In genomic region chr15:59074607-59075006, GRCh38 we compare ENCODE assay signal across 21 cellular contexts. TPM values are rescaled to one million over a fixed set of nuclear protein-coding genes. Genes with fewer than 3 reads are reported as not detected.
DNase-seq lines count a peak whose midpoint lies in the region; ATAC-seq, FAIRE-seq and TF ChIP-seq lines count a peak whose summit lies in the region.
"Had no signal": no experiment of that assay in that cellular context is flagged by ENCODE, and none has a peak within 500 bp of the region (broad histone marks: within the 10 kb centered on the region; RNA-seq: fewer than 3 reads in every experiment).

No MANE protein-coding gene starts in this region.

- H3K36me3 ChIP-seq in hepatocyte (replicated peaks; ENCODE audit: insufficient read depth, low read depth) (peaks cover 6% of the 10 kb centered on the region), BE2C (peaks cover 26% of the 10 kb centered on the region)

- no peaks in the 10 kb centered on the region for H3K79me2 ChIP-seq in hepatocyte

- TF ChIP-seq CTCF in hepatocyte (IDR thresholded peaks at IDR 0.05; ENCODE audit: poor library complexity) (no peak), BE2C (IDR thresholded peaks at IDR 0.05; ENCODE audit: low read depth, low read length) (no peak)

- H4K20me1 ChIP-seq in hepatocyte (ENCODE audit: insufficient read depth, poor library complexity, severe bottlenecking) = no peaks in the 10 kb centered on the region

- no peaks in the 10 kb centered on the region for H3K27me3 Mint-ChIP-seq in activated CD4-positive, alpha-beta T cell treated with anti-CD3 and anti-CD28 coated beads, Interleukin-2, amount 10 ng/mL, durations not matched to agents 7 days and 5 days
- H3K27me3 Mint-ChIP-seq in activated CD4-positive, alpha-beta memory T cell treated with anti-CD3 and anti-CD28 coated beads, Interleukin-2, amount 10 ng/mL, durations not matched to agents 7 days and 5 days = no peaks in the 10 kb centered on the region
- H3K27me3 Mint-ChIP-seq in naive B cell = no peaks in the 10 kb centered on the region

- CTCF ChIA-PET in activated CD4-positive, alpha-beta T cell treated with anti-CD3 and anti-CD28 coated beads, Interleukin-2, amount 10 ng/mL, durations not matched to agents 7 days and 5 days (lab: Charles Lee) = interaction anchor here (0.6 kb wide), 1 partner anchor 443 kb away, joined by 4 read pairs; no protein-coding TSS in a partner anchor
- CTCF ChIA-PET in activated CD4-positive, alpha-beta memory T cell treated with anti-CD3 and anti-CD28 coated beads, Interleukin-2, amount 10 ng/mL, durations not matched to agents 7 days and 5 days (lab: Charles Lee) = no interaction called here

- no peak overlapping the region for H3K4me2 ChIP-seq in hepatocyte
- H3K4me2 ChIP-seq: A549; BLaER1 treated with 17β-estradiol and CSF1 and Interleukin-3, amounts not matched to agents 10 nM and 100 nM had no signal

- H3K4me1 ChIP-seq in hepatocyte (ENCODE audit: insufficient read depth) = no peaks in the 10 kb centered on the region
- no peaks in the 10 kb centered on the region for H3K4me1 ChIP-seq in BE2C
- H3K4me1 ChIP-seq: A549; BLaER1 treated with 17β-estradiol and CSF1 and Interleukin-3, amounts not matched to agents 10 nM and 100 nM; body of pancreas; spleen had no signal

- H3K4me1 Mint-ChIP-seq in activated CD4-positive, alpha-beta T cell treated with anti-CD3 and anti-CD28 coated beads, Interleukin-2, amount 10 ng/mL, durations not matched to agents 7 days and 5 days = peaks cover 15% of the 10 kb centered on the region
- peaks cover 17% of the 10 kb centered on the region for H3K4me1 Mint-ChIP-seq in activated CD4-positive, alpha-beta memory T cell treated with anti-CD3 and anti-CD28 coated beads, Interleukin-2, amount 10 ng/mL, durations not matched to agents 7 days and 5 days
- peaks cover 0 to 7% (median 2%) of the 10 kb centered on the region in 3 donors for H3K4me1 Mint-ChIP-seq in naive B cell

- peaks cover 4% of the 10 kb centered on the region for H3K9me3 Mint-ChIP-seq in activated CD4-positive, alpha-beta T cell treated with anti-CD3 and anti-CD28 coated beads, Interleukin-2, amount 10 ng/mL, durations not matched to agents 7 days and 5 days
- no peaks in the 10 kb centered on the region for H3K9me3 Mint-ChIP-seq in activated CD4-positive, alpha-beta memory T cell treated with anti-CD3 and anti-CD28 coated beads, Interleukin-2, amount 10 ng/mL, durations not matched to agents 7 days and 5 days
- H3K9me3 Mint-ChIP-seq in naive B cell = no peaks in the 10 kb centered on the region

- H3K9me3 ChIP-seq in hepatocyte (ENCODE audit: low read depth) (no peaks in the 10 kb centered on the region), BE2C (no peaks in the 10 kb centered on the region; the same call in 1 of the 2 replicates)
- H3K9me3 ChIP-seq: A549, body of pancreas, spleen had no signal

- H2AFZ ChIP-seq in hepatocyte = no peak overlapping the region

- no peak overlapping the region for H3K4me3 Mint-ChIP-seq in activated CD4-positive, alpha-beta T cell treated with anti-CD3 and anti-CD28 coated beads, Interleukin-2, amount 10 ng/mL, durations not matched to agents 7 days and 5 days
- H3K4me3 Mint-ChIP-seq in activated CD4-positive, alpha-beta memory T cell treated with anti-CD3 and anti-CD28 coated beads, Interleukin-2, amount 10 ng/mL, durations not matched to agents 7 days and 5 days = no peak overlapping the region
- no peak overlapping the region for H3K4me3 Mint-ChIP-seq in naive B cell

- peak; percentile 92 for FAIRE-seq in GM19239 (lab: Jason Lieb, UNC)
- FAIRE-seq: frontal cortex had no signal

- 100% methylated on average over 1 of the region's 1 CpG for WGBS in hepatocyte (ENCODE audit: low lambda C conversion rate, missing lambda C conversion rate)

- no peak for DNase-seq in activated CD4-positive, alpha-beta T cell treated with anti-CD3 and anti-CD28 coated beads, Interleukin-2, amount 10 ng/mL, durations not matched to agents 7 days and 5 days
- no peak for DNase-seq in activated CD4-positive, alpha-beta T cell treated with anti-CD3 and anti-CD28 coated beads, Interleukin-2, amount 50 U/mL, for 48 hours
- DNase-seq in GM19239 (ENCODE audit: insufficient read length, low spot score) (no peak), naive B cell (no peak), globus pallidus (ENCODE audit: low spot score) (no peak), hepatocyte (ENCODE audit: low spot score) (no peak), BE2C (no peak)
- no peak for DNase-seq in activated CD4-positive, alpha-beta memory T cell treated with anti-CD3 and anti-CD28 coated beads, Interleukin-2, amount 10 ng/mL, durations not matched to agents 7 days and 5 days
- DNase-seq: body of pancreas; effector CD4-positive, alpha-beta T cell; H7; kidney glomerular epithelial cell; mammary epithelial cell; MV-4-11; NCI-H1694; SHP77; spleen; substantia nigra had no signal

- ATAC-seq in naive B cell (ENCODE audit: low read depth in 2 of 2) = no peak
- ATAC-seq: A549, body of pancreas had no signal

- peak overlapping the region; percentile 74 for H3K27ac Mint-ChIP-seq in activated CD4-positive, alpha-beta T cell treated with anti-CD3 and anti-CD28 coated beads, Interleukin-2, amount 10 ng/mL, durations not matched to agents 7 days and 5 days
- peak overlapping the region; percentile 64 for H3K27ac Mint-ChIP-seq in activated CD4-positive, alpha-beta memory T cell treated with anti-CD3 and anti-CD28 coated beads, Interleukin-2, amount 10 ng/mL, durations not matched to agents 7 days and 5 days
- peak overlapping the region in 4 of 6 donors; percentile 46 to 94 (median 52) for H3K27ac Mint-ChIP-seq in naive B cell

- H3K36me3 Mint-ChIP-seq in activated CD4-positive, alpha-beta T cell treated with anti-CD3 and anti-CD28 coated beads, Interleukin-2, amount 10 ng/mL, durations not matched to agents 7 days and 5 days (ENCODE audit: low read depth) = peaks cover 57% of the 10 kb centered on the region
- peaks cover 61% of the 10 kb centered on the region for H3K36me3 Mint-ChIP-seq in activated CD4-positive, alpha-beta memory T cell treated with anti-CD3 and anti-CD28 coated beads, Interleukin-2, amount 10 ng/mL, durations not matched to agents 7 days and 5 days (ENCODE audit: low read depth)
- H3K36me3 Mint-ChIP-seq in naive B cell = peaks cover 9 to 26% of the 10 kb centered on the region in 2 donors

- H3K9me2 ChIP-seq in hepatocyte (replicated peaks; ENCODE audit: insufficient read depth) = no peaks in the 10 kb centered on the region

- H3K27ac ChIP-seq in hepatocyte = no peak overlapping the region
- H3K27ac ChIP-seq: A549; BLaER1 treated with 17β-estradiol and CSF1 and Interleukin-3, amounts not matched to agents 10 nM and 100 nM; body of pancreas; spleen had no signal

- no peak overlapping the region for H3K4me3 ChIP-seq in hepatocyte
- no peak overlapping the region for H3K4me3 ChIP-seq in BE2C (ENCODE audit: low read depth, low read length)
- H3K4me3 ChIP-seq: A549; BLaER1 treated with 17β-estradiol and CSF1 and Interleukin-3, amounts not matched to agents 10 nM and 100 nM; body of pancreas; spleen had no signal

- POLR2A ChIA-PET in activated CD4-positive, alpha-beta T cell treated with anti-CD3 and anti-CD28 coated beads, Interleukin-2, amount 10 ng/mL, durations not matched to agents 7 days and 5 days (lab: Charles Lee) = no interaction called here
- POLR2A ChIA-PET in activated CD4-positive, alpha-beta memory T cell treated with anti-CD3 and anti-CD28 coated beads, Interleukin-2, amount 10 ng/mL, durations not matched to agents 7 days and 5 days (lab: Charles Lee) = interaction anchor here (0.9 to 1.3 kb wide), 3 partner anchors 8 to 22 kb away, joined by 3 to 5 read pairs (median 4); no protein-coding TSS in a partner anchor

- no peaks in the 10 kb centered on the region for H3K27me3 ChIP-seq in hepatocyte
- H3K27me3 ChIP-seq in BE2C = no peaks in the 10 kb centered on the region
- H3K27me3 ChIP-seq: BLaER1 treated with 17β-estradiol and CSF1 and Interleukin-3, amounts not matched to agents 10 nM and 100 nM; body of pancreas; spleen had no signal

RNA-seq across cellular contexts. Expression of gene CCNB2, which starts 30.3 kb away (rescaled TPM):
- total RNA-seq in activated CD4-positive, alpha-beta T cell treated with anti-CD3 and anti-CD28 coated beads, Interleukin-2, amount 10 ng/mL, durations not matched to agents 7 days and 5 days = 100 to 1,000 TPM in 1 of 2 experiments, 10 to 100 TPM in 1; 94.1 to 107 TPM
- 10 to 100 TPM; 92.5 to 96.3 TPM for total RNA-seq in activated CD4-positive, alpha-beta memory T cell treated with anti-CD3 and anti-CD28 coated beads, Interleukin-2, amount 10 ng/mL, durations not matched to agents 7 days and 5 days
- polyA plus RNA-seq in naive B cell (ENCODE audit: low read depth in 6 of 6) (under 1 TPM in 4 of 6 donors, not detected in 2; 0.13 to 0.60 (median 0.30) TPM), hepatocyte (15.3 and 18.9 TPM in 2 replicates)
- total RNA-seq in hepatocyte = 15.1 and 20.9 TPM in 2 replicates
- 8.5 TPM for polyA plus RNA-seq in BE2C (2012; ENCODE audit: insufficient read depth, insufficient read length, low read depth)
